In the genomic region with DNA sequence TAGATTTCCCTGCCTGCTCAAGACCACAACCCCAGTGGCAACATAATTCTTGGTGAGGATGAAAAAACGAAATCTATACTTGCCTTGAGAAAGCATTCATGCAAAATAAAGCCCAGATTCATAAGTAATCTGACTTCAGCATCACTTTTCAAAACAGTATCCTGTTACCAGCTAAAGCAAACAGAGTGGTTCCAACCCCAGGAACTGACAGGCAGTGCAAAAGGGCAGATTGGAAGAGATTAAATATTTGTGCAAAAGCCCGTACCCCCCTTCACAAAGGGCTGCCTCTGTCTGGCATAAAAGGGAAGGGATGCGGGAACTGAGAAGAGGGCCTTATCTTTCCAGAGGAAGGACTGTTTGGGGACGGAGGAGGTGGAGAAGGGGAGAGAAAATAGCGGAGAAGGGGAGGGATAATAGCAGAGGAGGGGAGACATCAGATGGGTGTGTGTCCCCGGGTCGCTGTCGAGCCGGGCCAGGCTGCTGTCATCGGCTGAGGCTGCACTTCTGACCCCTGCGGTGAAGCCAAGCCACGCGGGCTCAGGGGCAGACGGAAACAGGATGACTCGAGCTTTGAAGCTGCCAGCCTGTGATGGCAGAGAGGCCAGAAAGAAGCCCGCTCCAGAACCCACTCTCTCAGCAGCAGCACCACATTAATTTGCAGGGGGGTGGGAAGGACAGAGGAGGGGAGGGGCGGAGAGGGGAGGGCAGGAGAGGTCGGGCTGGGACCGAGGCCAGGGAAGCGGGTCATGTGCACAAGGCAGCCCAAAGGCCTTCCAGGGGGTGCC, we compare ENCODE assay signal across 12 cellular contexts. TPM values are rescaled to one million over a fixed set of nuclear protein-coding genes. Genes with fewer than 3 reads are reported as not detected.
DNase-seq lines count a peak whose midpoint lies in the region; ATAC-seq, FAIRE-seq and TF ChIP-seq lines count a peak whose summit lies in the region.
"Not testable (repeated sequence)": the region's sequence is repeated elsewhere in the genome, so short reads cannot be mapped to it uniquely, and the experiment has no call there.
"Had no signal": no experiment of that assay in that cellular context is flagged by ENCODE, and none has a peak within 500 bp of the region (broad histone marks: within the 10 kb centered on the region; RNA-seq: fewer than 3 reads in every experiment).

No MANE protein-coding gene starts in this region.

- peak; percentile 15 for DNase-seq in DMS153 (lab: John Stamatoyannopoulos, UW)
- peak; percentile 74 for DNase-seq in M059J (ENCODE audit: low read depth)
- peak; percentile 28 for DNase-seq in RPMI8226
- DNase-seq in effector memory CD8-positive, alpha-beta T cell = not testable (repeated sequence)
- DNase-seq in nephron progenitor cell = peak; percentile 63
- peak in 1 of 2 donors; percentile 14 for DNase-seq in stimulated activated naive CD8-positive, alpha-beta T cell treated with anti-CD3 and anti-CD28 coated beads, Interleukin-15, amount 100 ng/mL, for 72 hours

- not testable (repeated sequence) for H3K4me1 Mint-ChIP-seq in activated T-helper 17 cell treated with anti-CD3 and anti-CD28 coated beads, Interleukin-2, amount 50 U/mL, for 72 hours; effector memory CD8-positive, alpha-beta T cell (ENCODE audit: low read depth in 2 of 2)
- H3K4me1 Mint-ChIP-seq in nephron progenitor cell = peaks cover 76% of the 10 kb centered on the region
- H3K4me1 Mint-ChIP-seq in stimulated activated naive CD8-positive, alpha-beta T cell treated with anti-CD3 and anti-CD28 coated beads, Interleukin-15, amount 100 ng/mL, for 72 hours = peaks cover 15% of the 10 kb centered on the region

- H3K36me3 Mint-ChIP-seq in activated T-helper 17 cell treated with anti-CD3 and anti-CD28 coated beads, Interleukin-2, amount 50 U/mL, for 72 hours (ENCODE audit: low read depth); effector memory CD8-positive, alpha-beta T cell (ENCODE audit: insufficient read depth); nephron progenitor cell (ENCODE audit: low read depth): not testable (repeated sequence)

- not testable (repeated sequence) for TF ChIP-seq CTCF in nephron progenitor cell (IDR thresholded peaks at IDR 0.05)

- peak; percentile 11 for ATAC-seq in activated T-helper 17 cell treated with anti-CD3 and anti-CD28 coated beads, Interleukin-2, amount 50 U/mL, for 72 hours (replicated peaks)
- peak; percentile 27 for ATAC-seq in effector memory CD8-positive, alpha-beta T cell (replicated peaks)
- peak; percentile 76 for ATAC-seq in stimulated activated naive CD8-positive, alpha-beta T cell treated with anti-CD3 and anti-CD28 coated beads, Interleukin-15, amount 100 ng/mL, for 72 hours

- H3K27me3 Mint-ChIP-seq in activated T-helper 17 cell treated with anti-CD3 and anti-CD28 coated beads, Interleukin-2, amount 50 U/mL, for 72 hours = peaks cover 33% of the 10 kb centered on the region
- peaks cover 41 to 80% of the 10 kb centered on the region in 2 donors for H3K27me3 Mint-ChIP-seq in effector memory CD8-positive, alpha-beta T cell
- H3K27me3 Mint-ChIP-seq in nephron progenitor cell (ENCODE audit: low read depth, poor library complexity) = peaks cover 11% of the 10 kb centered on the region
- peaks cover 42% of the 10 kb centered on the region for H3K27me3 Mint-ChIP-seq in stimulated activated naive CD8-positive, alpha-beta T cell treated with anti-CD3 and anti-CD28 coated beads, Interleukin-15, amount 100 ng/mL, for 72 hours

- FAIRE-seq in islet of Langerhans (lab: Jason Lieb, UNC) = peak; percentile 94

- not testable (repeated sequence) for H3K9me3 Mint-ChIP-seq in activated T-helper 17 cell treated with anti-CD3 and anti-CD28 coated beads, Interleukin-2, amount 50 U/mL, for 72 hours; effector memory CD8-positive, alpha-beta T cell; stimulated activated naive CD8-positive, alpha-beta T cell treated with anti-CD3 and anti-CD28 coated beads, Interleukin-15, amount 100 ng/mL, for 72 hours
- H3K9me3 Mint-ChIP-seq in nephron progenitor cell = peaks cover 11% of the 10 kb centered on the region

- H3K27ac Mint-ChIP-seq in activated T-helper 17 cell treated with anti-CD3 and anti-CD28 coated beads, Interleukin-2, amount 50 U/mL, for 72 hours; effector memory CD8-positive, alpha-beta T cell: not testable (repeated sequence)
- peak overlapping the region; percentile 91 for H3K27ac Mint-ChIP-seq in nephron progenitor cell
- peak overlapping the region in 1 of 2 donors; percentile 88 for H3K27ac Mint-ChIP-seq in stimulated activated naive CD8-positive, alpha-beta T cell treated with anti-CD3 and anti-CD28 coated beads, Interleukin-15, amount 100 ng/mL, for 72 hours

- peak overlapping the region; percentile 14 for H3K4me3 Mint-ChIP-seq in activated T-helper 17 cell treated with anti-CD3 and anti-CD28 coated beads, Interleukin-2, amount 50 U/mL, for 72 hours
- peak overlapping the region in 1 of 2 donors; percentile 44 for H3K4me3 Mint-ChIP-seq in effector memory CD8-positive, alpha-beta T cell
- H3K4me3 Mint-ChIP-seq in nephron progenitor cell = peak overlapping the region; percentile 61
- H3K4me3 Mint-ChIP-seq in stimulated activated naive CD8-positive, alpha-beta T cell treated with anti-CD3 and anti-CD28 coated beads, Interleukin-15, amount 100 ng/mL, for 72 hours = peak overlapping the region; percentile 59 to 67

RNA-seq across cellular contexts. Expression of gene LYZL1, which starts 29.5 kb away (rescaled TPM):
- total RNA-seq in M059J (2014; rRNA removed; shearing (Covaris generic)) = not detected in 2 replicates
- not detected for total RNA-seq in activated T-helper 17 cell treated with anti-CD3 and anti-CD28 coated beads, Interleukin-2, amount 50 U/mL, for 72 hours
- total RNA-seq: breast epithelium; mononuclear cell; stomach; T-helper 1 cell treated with Interleukin-12 subunit alpha and Interleukin-12 subunit beta and Interleukin-4 antibody, amounts not matched to agents 30 ng/mL and 1 ng/mL, for 36 hours had no signal

Comparison
In these comparisons a context has a peak if more than half of its experiments do, and no peak if none do; other contexts are left out.
1. ATAC-seq: peak in every context shown above with its lines; median percentile 76 in stimulated activated naive CD8-positive, alpha-beta T cell treated with anti-CD3 and anti-CD28 coated beads, Interleukin-15, amount 100 ng/mL, for 72 hours; 27 in effector memory CD8-positive, alpha-beta T cell; 11 in activated T-helper 17 cell treated with anti-CD3 and anti-CD28 coated beads, Interleukin-2, amount 50 U/mL, for 72 hours.